In genomic region chr9:122095010-122095767, GRCh38 we compare ENCODE assay signal across 1 cellular context.
TF ChIP-seq lines count a peak whose summit lies in the region.

No MANE protein-coding gene starts in this region.

TF ChIP-seq in K562, 482 proteins besides CTCF, POLR2A, EP300 and RAD21 (continued from another document and continues in another):
- TF ChIP-seq, protein P1, sequence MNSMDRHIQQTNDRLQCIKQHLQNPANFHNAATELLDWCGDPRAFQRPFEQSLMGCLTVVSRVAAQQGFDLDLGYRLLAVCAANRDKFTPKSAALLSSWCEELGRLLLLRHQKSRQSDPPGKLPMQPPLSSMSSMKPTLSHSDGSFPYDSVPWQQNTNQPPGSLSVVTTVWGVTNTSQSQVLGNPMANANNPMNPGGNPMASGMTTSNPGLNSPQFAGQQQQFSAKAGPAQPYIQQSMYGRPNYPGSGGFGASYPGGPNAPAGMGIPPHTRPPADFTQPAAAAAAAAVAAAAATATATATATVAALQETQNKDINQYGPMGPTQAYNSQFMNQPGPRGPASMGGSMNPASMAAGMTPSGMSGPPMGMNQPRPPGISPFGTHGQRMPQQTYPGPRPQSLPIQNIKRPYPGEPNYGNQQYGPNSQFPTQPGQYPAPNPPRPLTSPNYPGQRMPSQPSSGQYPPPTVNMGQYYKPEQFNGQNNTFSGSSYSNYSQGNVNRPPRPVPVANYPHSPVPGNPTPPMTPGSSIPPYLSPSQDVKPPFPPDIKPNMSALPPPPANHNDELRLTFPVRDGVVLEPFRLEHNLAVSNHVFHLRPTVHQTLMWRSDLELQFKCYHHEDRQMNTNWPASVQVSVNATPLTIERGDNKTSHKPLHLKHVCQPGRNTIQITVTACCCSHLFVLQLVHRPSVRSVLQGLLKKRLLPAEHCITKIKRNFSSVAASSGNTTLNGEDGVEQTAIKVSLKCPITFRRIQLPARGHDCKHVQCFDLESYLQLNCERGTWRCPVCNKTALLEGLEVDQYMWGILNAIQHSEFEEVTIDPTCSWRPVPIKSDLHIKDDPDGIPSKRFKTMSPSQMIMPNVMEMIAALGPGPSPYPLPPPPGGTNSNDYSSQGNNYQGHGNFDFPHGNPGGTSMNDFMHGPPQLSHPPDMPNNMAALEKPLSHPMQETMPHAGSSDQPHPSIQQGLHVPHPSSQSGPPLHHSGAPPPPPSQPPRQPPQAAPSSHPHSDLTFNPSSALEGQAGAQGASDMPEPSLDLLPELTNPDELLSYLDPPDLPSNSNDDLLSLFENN (IDR thresholded peaks at IDR 0.05; ENCODE audit: low read depth in 2 of 2, low read length in 2 of 2) = no peak
- TF ChIP-seq ZNF77 (CRISPR knock-in tag; IDR thresholded peaks at IDR 0.05) (no peak), SAP30 (IDR thresholded peaks at IDR 0.05; ENCODE audit: borderline replicate concordance, insufficient read depth, low read depth, low read length, poor library complexity, severe bottlenecking) (no peak), DIDO1 (tag; IDR thresholded peaks at IDR 0.05; ENCODE audit: low read depth) (no peak), ETV6 (IDR thresholded peaks at IDR 0.05; ENCODE audit: borderline replicate concordance in 1 of 2, low read depth in 2 of 2, low read length in 1 of 2) (no peak), ETV6 (CRISPR knock-in tag; IDR thresholded peaks at IDR 0.05; ENCODE audit: borderline replicate concordance) (no peak), ZNF431 (CRISPR knock-in tag; IDR thresholded peaks at IDR 0.05) (no peak), ATF3 (IDR thresholded peaks at IDR 0.05) (peak; percentile 41; the same call in 1 of the 2 replicates), ATF3 (CRISPR knock-in tag; conservative IDR thresholded peaks at IDR 0.05) (no peak), RBM17 (IDR thresholded peaks at IDR 0.05; ENCODE audit: borderline replicate concordance, low read depth, low read length) (no peak), ZFPM2 (CRISPR knock-in tag; IDR thresholded peaks at IDR 0.05) (no peak), CEBPB (tag; IDR thresholded peaks at IDR 0.05) (no peak; the same call in 1 of the 2 replicates), TCFL5 (CRISPR knock-in tag; conservative IDR thresholded peaks at IDR 0.05) (no peak), MIER1 (IDR thresholded peaks at IDR 0.05; ENCODE audit: low read depth) (peak; percentile 93), MEF2D (tag; conservative IDR thresholded peaks at IDR 0.05; ENCODE audit: low read depth) (no peak), NFE2 (IDR thresholded peaks at IDR 0.05; ENCODE audit: low read depth) (no peak), TSC22D4 (tag; IDR thresholded peaks at IDR 0.05) (no peak), JUN (IDR thresholded peaks at IDR 0.05; ENCODE audit: borderline replicate concordance, low read depth, low read length) (no peak), JUN (CRISPR knock-in tag; IDR thresholded peaks at IDR 0.05; ENCODE audit: borderline replicate concordance) (no peak), FOXJ2 (tag; IDR thresholded peaks at IDR 0.05) (no peak), ELF2 (CRISPR knock-in tag; IDR thresholded peaks at IDR 0.05) (no peak), RFX5 (IDR thresholded peaks at IDR 0.05; ENCODE audit: low read depth, low read length) (no peak), DEAF1 (CRISPR knock-in tag; IDR thresholded peaks at IDR 0.05) (0 out of 2 replicates have a peak, but pooled peaks have one; percentile 10), STAG1 (CRISPR knock-in tag; IDR thresholded peaks at IDR 0.05; ENCODE audit: borderline replicate concordance) (no peak), ZNF197 (CRISPR knock-in tag; IDR thresholded peaks at IDR 0.05; ENCODE audit: low read depth) (0 out of 2 replicates have a peak, but pooled peaks have one; percentile 43), E2F8 (IDR thresholded peaks at IDR 0.05; ENCODE audit: low read depth, partially characterized antibody) (no peak), HNRNPL (IDR thresholded peaks at IDR 0.05; ENCODE audit: low read depth, low read length) (no peak), HOMEZ (CRISPR knock-in tag; IDR thresholded peaks at IDR 0.05) (no peak), ZNF398 (CRISPR knock-in tag; IDR thresholded peaks at IDR 0.05) (no peak), NBN (IDR thresholded peaks at IDR 0.05; ENCODE audit: low read depth) (no peak), NCOA6 (IDR thresholded peaks at IDR 0.05) (no peak), ZNF253 (CRISPR knock-in tag; conservative IDR thresholded peaks at IDR 0.05) (no peak), BRCA1 (IDR thresholded peaks at IDR 0.05) (no peak), BRCA1 (CRISPR knock-in tag; IDR thresholded peaks at IDR 0.05) (no peak), SMARCA4 (IDR thresholded peaks at IDR 0.05) (no peak), ZNF717 (CRISPR knock-in tag; IDR thresholded peaks at IDR 0.05) (no peak), HDAC2 (IDR thresholded peaks at IDR 0.05) (peak; percentile 68; the same call in 1 of the 2 replicates), ZNF12 (CRISPR knock-in tag; IDR thresholded peaks at IDR 0.05) (no peak), ZNF311 (CRISPR knock-in tag; IDR thresholded peaks at IDR 0.05) (no peak)
- TF ChIP-seq, protein P2, sequence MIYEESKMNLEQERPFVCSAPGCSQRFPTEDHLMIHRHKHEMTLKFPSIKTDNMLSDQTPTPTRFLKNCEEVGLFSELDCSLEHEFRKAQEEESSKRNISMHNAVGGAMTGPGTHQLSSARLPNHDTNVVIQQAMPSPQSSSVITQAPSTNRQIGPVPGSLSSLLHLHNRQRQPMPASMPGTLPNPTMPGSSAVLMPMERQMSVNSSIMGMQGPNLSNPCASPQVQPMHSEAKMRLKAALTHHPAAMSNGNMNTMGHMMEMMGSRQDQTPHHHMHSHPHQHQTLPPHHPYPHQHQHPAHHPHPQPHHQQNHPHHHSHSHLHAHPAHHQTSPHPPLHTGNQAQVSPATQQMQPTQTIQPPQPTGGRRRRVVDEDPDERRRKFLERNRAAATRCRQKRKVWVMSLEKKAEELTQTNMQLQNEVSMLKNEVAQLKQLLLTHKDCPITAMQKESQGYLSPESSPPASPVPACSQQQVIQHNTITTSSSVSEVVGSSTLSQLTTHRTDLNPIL (CRISPR knock-in tag; IDR thresholded peaks at IDR 0.05) = no peak
- TF ChIP-seq, protein P3, sequence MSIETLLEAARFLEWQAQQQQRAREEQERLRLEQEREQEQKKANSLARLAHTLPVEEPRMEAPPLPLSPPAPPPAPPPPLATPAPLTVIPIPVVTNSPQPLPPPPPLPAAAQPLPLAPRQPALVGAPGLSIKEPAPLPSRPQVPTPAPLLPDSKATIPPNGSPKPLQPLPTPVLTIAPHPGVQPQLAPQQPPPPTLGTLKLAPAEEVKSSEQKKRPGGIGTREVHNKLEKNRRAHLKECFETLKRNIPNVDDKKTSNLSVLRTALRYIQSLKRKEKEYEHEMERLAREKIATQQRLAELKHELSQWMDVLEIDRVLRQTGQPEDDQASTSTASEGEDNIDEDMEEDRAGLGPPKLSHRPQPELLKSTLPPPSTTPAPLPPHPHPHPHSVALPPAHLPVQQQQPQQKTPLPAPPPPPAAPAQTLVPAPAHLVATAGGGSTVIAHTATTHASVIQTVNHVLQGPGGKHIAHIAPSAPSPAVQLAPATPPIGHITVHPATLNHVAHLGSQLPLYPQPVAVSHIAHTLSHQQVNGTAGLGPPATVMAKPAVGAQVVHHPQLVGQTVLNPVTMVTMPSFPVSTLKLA (conservative IDR thresholded peaks at IDR 0.05) = peak; percentile 29 to 50; a peak in 2 of 4 replicates
- TF ChIP-seq, protein P4, sequence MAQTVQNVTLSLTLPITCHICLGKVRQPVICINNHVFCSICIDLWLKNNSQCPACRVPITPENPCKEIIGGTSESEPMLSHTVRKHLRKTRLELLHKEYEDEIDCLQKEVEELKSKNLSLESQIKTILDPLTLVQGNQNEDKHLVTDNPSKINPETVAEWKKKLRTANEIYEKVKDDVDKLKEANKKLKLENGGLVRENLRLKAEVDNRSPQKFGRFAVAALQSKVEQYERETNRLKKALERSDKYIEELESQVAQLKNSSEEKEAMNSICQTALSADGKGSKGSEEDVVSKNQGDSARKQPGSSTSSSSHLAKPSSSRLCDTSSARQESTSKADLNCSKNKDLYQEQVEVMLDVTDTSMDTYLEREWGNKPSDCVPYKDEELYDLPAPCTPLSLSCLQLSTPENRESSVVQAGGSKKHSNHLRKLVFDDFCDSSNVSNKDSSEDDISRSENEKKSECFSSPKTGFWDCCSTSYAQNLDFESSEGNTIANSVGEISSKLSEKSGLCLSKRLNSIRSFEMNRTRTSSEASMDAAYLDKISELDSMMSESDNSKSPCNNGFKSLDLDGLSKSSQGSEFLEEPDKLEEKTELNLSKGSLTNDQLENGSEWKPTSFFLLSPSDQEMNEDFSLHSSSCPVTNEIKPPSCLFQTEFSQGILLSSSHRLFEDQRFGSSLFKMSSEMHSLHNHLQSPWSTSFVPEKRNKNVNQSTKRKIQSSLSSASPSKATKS (CRISPR knock-in tag; IDR thresholded peaks at IDR 0.05) = no peak
